In the genomic region with DNA sequence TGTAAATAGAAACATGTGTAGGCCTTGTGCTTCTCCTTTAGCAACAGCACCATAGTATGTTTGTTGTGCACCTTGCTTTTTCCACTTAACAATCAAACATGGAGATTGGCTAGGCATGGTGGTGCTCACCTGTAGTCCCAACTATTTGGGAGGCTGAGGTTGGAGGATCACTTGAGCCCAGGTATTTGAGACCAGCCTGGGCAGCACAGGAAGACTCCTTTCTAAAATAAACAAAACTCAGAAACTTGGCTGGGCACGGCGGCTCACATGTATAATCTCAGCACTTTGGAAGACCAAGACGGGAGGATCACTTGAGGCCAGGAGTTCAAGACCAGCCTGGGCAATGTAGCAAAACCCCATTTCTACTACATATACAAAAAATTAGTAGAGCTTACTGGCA, we compare ENCODE assay signal across 17 cellular contexts. TPM values are rescaled to one million over a fixed set of nuclear protein-coding genes. Genes with fewer than 3 reads are reported as not detected.
DNase-seq lines count a peak whose midpoint lies in the region; ATAC-seq and TF ChIP-seq lines count a peak whose summit lies in the region.
"Had no signal": no experiment of that assay in that cellular context is flagged by ENCODE, and none has a peak within 500 bp of the region (broad histone marks: within the 10 kb centered on the region; RNA-seq: fewer than 3 reads in every experiment).

No MANE protein-coding gene starts in this region.

- peaks cover 23% of the 10 kb centered on the region; the same call in 2 of the 3 replicates for H3K4me1 Mint-ChIP-seq in GM23338

- peak overlapping the region; percentile 84 for H3K4me3 Mint-ChIP-seq in GM23338
- H3K4me3 Mint-ChIP-seq: naive thymus-derived CD4-positive, alpha-beta T cell had no signal

- H3K27ac ChIP-seq in GM23338 (ENCODE audit: low read depth), result 0 out of 2 replicates have a peak overlapping the region, but pooled peaks have one; percentile 32
- H3K27ac ChIP-seq in breast epithelium, result peak overlapping the region; percentile 85 to 86
- H3K27ac ChIP-seq in lower lobe of right lung, result peak overlapping the region; percentile 82
- peak overlapping the region in 3 of 5 donors; percentile 76 to 86 (median 77) for H3K27ac ChIP-seq in stomach

- 65 to 90% (median 81%) methylated on average over 3 of the region's 3 CpGs for WGBS in stomach, 5 donors

- H3K9me3 Mint-ChIP-seq in GM23338, result no peaks in the 10 kb centered on the region
- H3K9me3 Mint-ChIP-seq: activated T-helper 2 cell treated with anti-CD3 and anti-CD28 coated beads, Interferon-gamma antibody, Interleukin-2, Interleukin-4, amounts not matched to agents 10 μg/mL and 5 μg/mL and 100 μg/mL, durations not matched to agents 14 hours and 24 hours and 36 hours; naive thymus-derived CD4-positive, alpha-beta T cell had no signal

- no peak for TF ChIP-seq POLR2A in breast epithelium (IDR thresholded peaks at IDR 0.05)
- no peak for TF ChIP-seq POLR2A in stomach (IDR thresholded peaks at IDR 0.05)

- ATAC-seq in GM23338 (no peak), lower lobe of right lung (no peak), HG03439 (IDR thresholded peaks at IDR 0.05; ENCODE audit: unreplicated experiment) (no peak), GM21447 (IDR thresholded peaks at IDR 0.05; ENCODE audit: unreplicated experiment) (no peak)
- ATAC-seq: HCT116; naive thymus-derived CD4-positive, alpha-beta T cell had no signal

- H2AFZ ChIP-seq in GM23338, result no peak overlapping the region

- H3K27me3 ChIP-seq in GM23338 (ENCODE audit: insufficient read depth) (no peaks in the 10 kb centered on the region), breast epithelium (no peaks in the 10 kb centered on the region), lower lobe of right lung (ENCODE audit: low read depth) (no peaks in the 10 kb centered on the region), stomach (no peaks in the 10 kb centered on the region)

- peak overlapping the region; percentile 69 for H3K4me2 ChIP-seq in GM23338

- H3K36me3 ChIP-seq in GM23338 (ENCODE audit: insufficient read depth) (no peaks in the 10 kb centered on the region), breast epithelium (no peaks in the 10 kb centered on the region), lower lobe of right lung (no peaks in the 10 kb centered on the region), stomach (no peaks in the 10 kb centered on the region)

- H3F3A ChIP-seq in GM23338 (replicated peaks; ENCODE audit: low read depth), result 0 out of 2 replicates have a peak, but pooled peaks cover 3% of the 10 kb centered on the region

- H3K27ac Mint-ChIP-seq in GM23338, result peak overlapping the region; percentile 94
- H3K27ac Mint-ChIP-seq: activated T-helper 2 cell treated with anti-CD3 and anti-CD28 coated beads, Interferon-gamma antibody, Interleukin-2, Interleukin-4, amounts not matched to agents 10 μg/mL and 5 μg/mL and 100 μg/mL, durations not matched to agents 14 hours and 24 hours and 36 hours had no signal

- H3K36me3 Mint-ChIP-seq in GM23338 (ENCODE audit: low read depth), result no peaks in the 10 kb centered on the region

- intact Hi-C loops in breast epithelium (cut with DNase I; ENCODE audit: low total_unique reads), result no loop called here
- intact Hi-C loops in lower lobe of right lung (cut with DNase I), result no loop called here
- intact Hi-C loops in stomach (cut with DNase I; ENCODE audit: low total_unique reads), result no loop called here

- H3K4me3 ChIP-seq in GM23338 (peak overlapping the region; percentile 44; the same call in 1 of the 2 replicates), breast epithelium (no peak overlapping the region), lower lobe of right lung (no peak overlapping the region), stomach (no peak overlapping the region)

- no peaks in the 10 kb centered on the region for H3K79me2 ChIP-seq in GM23338 (replicated peaks; ENCODE audit: insufficient read depth)

- no peak for TF ChIP-seq EP300 in stomach (IDR thresholded peaks at IDR 0.05)

- no peaks in the 10 kb centered on the region for H4K20me1 ChIP-seq in GM23338 (replicated peaks; ENCODE audit: insufficient read depth)

- H3K27me3 Mint-ChIP-seq in GM23338 (ENCODE audit: insufficient read depth, low read depth, poor library complexity), result peaks cover 5% of the 10 kb centered on the region
- H3K27me3 Mint-ChIP-seq: naive thymus-derived CD4-positive, alpha-beta T cell had no signal

- no peak for DNase-seq in GM23338 (ENCODE audit: low spot score)
- DNase-seq in breast epithelium (ENCODE audit: low spot score in 2 of 2), result no peak
- DNase-seq in lower lobe of right lung, result no peak
- no peak for DNase-seq in stomach
- no peak for DNase-seq in glomerular visceral epithelial cell (ENCODE audit: extremely low spot score)
- no peak for DNase-seq in NCI-H526 treated with DMSO at 0.1 percent for 48 hours (lab: John Stamatoyannopoulos, UW)
- DNase-seq: activated CD4-positive, alpha-beta T cell treated with anti-CD3 and anti-CD28 coated beads, Interleukin-2, amount 50 U/mL, for 48 hours; Kasumi-1; kidney; naive thymus-derived CD4-positive, alpha-beta T cell; NCI-H2029 treated with DMSO at 0.1 percent for 48 hours; SHP77; stimulated activated naive CD4-positive, alpha-beta T cell treated with Interleukin-2 at 50 U/mL for 16 hours had no signal

- H3K4me1 ChIP-seq in GM23338 (ENCODE audit: insufficient read depth) (0 out of 2 replicates have a peak, but pooled peaks cover 8% of the 10 kb centered on the region), breast epithelium (peaks cover 4% of the 10 kb centered on the region in 2 donors), lower lobe of right lung (peaks cover 46% of the 10 kb centered on the region), stomach (peaks cover 0 to 51% (median 33%) of the 10 kb centered on the region in 4 donors)

- no peaks in the 10 kb centered on the region for H3K9me3 ChIP-seq in breast epithelium
- H3K9me3 ChIP-seq in lower lobe of right lung, result no peaks in the 10 kb centered on the region
- H3K9me3 ChIP-seq in stomach, result no peaks in the 10 kb centered on the region

- TF ChIP-seq CTCF in GM23338 (conservative IDR thresholded peaks at IDR 0.05; ENCODE audit: low read depth in 2 of 2), result no peak
- TF ChIP-seq CTCF in breast epithelium (IDR thresholded peaks at IDR 0.05), result no peak
- TF ChIP-seq CTCF in lower lobe of right lung (IDR thresholded peaks at IDR 0.05), result no peak
- no peak for TF ChIP-seq CTCF in stomach (IDR thresholded peaks at IDR 0.05)

- no peaks in the 10 kb centered on the region for H3K9me2 ChIP-seq in GM23338 (ENCODE audit: insufficient read depth)

TF ChIP-seq in GM23338, 12 proteins besides CTCF, POLR2A, EP300 and RAD21:
- TF ChIP-seq JUNB (IDR thresholded peaks at IDR 0.05; ENCODE audit: unreplicated experiment) (no peak), EZH2 (IDR thresholded peaks at IDR 0.05; ENCODE audit: low read depth, unreplicated experiment) (no peak), NANOG (IDR thresholded peaks at IDR 0.05; ENCODE audit: borderline replicate concordance) (no peak), CREB1 (CRISPR knock-in tag; IDR thresholded peaks at IDR 0.05; ENCODE audit: low read depth) (no peak)

RNA-seq across cellular contexts. Expression of gene FAXDC2, which starts 0.9 kb away (rescaled TPM):
- 1.8 and 4.6 TPM in 2 replicates for total RNA-seq in GM23338 (2014; rRNA removed; shearing (Covaris generic))
- 2.5 and 4.0 TPM in 2 replicates for polyA plus RNA-seq in GM23338 (2016; fragmentation: Nextera tagmentation; extraction: Ambion mirVana)
- 100 to 1,000 TPM in 1 of 3 donors, 10 to 100 TPM in 2; 43.9 to 117 (median 52.5) TPM for total RNA-seq in breast epithelium
- total RNA-seq in lower lobe of right lung, result 72.7 TPM
- total RNA-seq in stomach, result 100 to 1,000 TPM in 1 of 5 donors, 10 to 100 TPM in 4; 16.5 to 160 (median 24.5) TPM
- 10 to 100 TPM in 2 of 3 donors, 1 to 10 TPM in 1; 4.9 to 13.5 (median 10.7) TPM for polyA plus RNA-seq in stomach
- total RNA-seq: activated T-helper 2 cell treated with anti-CD3 and anti-CD28 coated beads, Interferon-gamma antibody, Interleukin-2, Interleukin-4, amounts not matched to agents 10 μg/mL and 5 μg/mL and 100 μg/mL, durations not matched to agents 14 hours and 24 hours and 36 hours had no signal

RNA-seq across cellular contexts. Expression of gene CNOT8, which starts 7.1 kb away (rescaled TPM):
- 77.7 and 78.3 TPM in 2 replicates for total RNA-seq in GM23338 (2014; rRNA removed; shearing (Covaris generic))
- polyA plus RNA-seq in GM23338 (2016; fragmentation: Nextera tagmentation; extraction: Ambion mirVana) (26.9 and 31.2 TPM in 2 replicates), stomach (10 to 100 TPM; 25.4 to 43.7 (median 32.9) TPM)
- total RNA-seq in breast epithelium (100 to 1,000 TPM in 1 of 3 donors, 10 to 100 TPM in 2; 78.7 to 180 (median 84.7) TPM), lower lobe of right lung (106 TPM), stomach (10 to 100 TPM; 28.4 to 81.5 (median 59.4) TPM)

Comparison
In these comparisons a context has a peak if more than half of its experiments do, and no peak if none do; other contexts are left out.
1. H3K27ac ChIP-seq: peak in every context shown above with its lines; median percentile 86 in breast epithelium; 82 in lower lobe of right lung; 77 in stomach; 32 in GM23338.